In genomic region chr5:142501890-142502289, GRCh38 we compare ENCODE assay signal across 1 cellular context.
TF ChIP-seq lines count a peak whose summit lies in the region.

No MANE protein-coding gene starts in this region.

TF ChIP-seq in GM23338, 12 proteins besides CTCF, POLR2A, EP300 and RAD21 (continued from another document):
- no peak for TF ChIP-seq REST (IDR thresholded peaks at IDR 0.05; ENCODE audit: unreplicated experiment)
- TF ChIP-seq EZH2 (IDR thresholded peaks at IDR 0.05; ENCODE audit: low read depth, unreplicated experiment), result no peak
- TF ChIP-seq, protein P1, sequence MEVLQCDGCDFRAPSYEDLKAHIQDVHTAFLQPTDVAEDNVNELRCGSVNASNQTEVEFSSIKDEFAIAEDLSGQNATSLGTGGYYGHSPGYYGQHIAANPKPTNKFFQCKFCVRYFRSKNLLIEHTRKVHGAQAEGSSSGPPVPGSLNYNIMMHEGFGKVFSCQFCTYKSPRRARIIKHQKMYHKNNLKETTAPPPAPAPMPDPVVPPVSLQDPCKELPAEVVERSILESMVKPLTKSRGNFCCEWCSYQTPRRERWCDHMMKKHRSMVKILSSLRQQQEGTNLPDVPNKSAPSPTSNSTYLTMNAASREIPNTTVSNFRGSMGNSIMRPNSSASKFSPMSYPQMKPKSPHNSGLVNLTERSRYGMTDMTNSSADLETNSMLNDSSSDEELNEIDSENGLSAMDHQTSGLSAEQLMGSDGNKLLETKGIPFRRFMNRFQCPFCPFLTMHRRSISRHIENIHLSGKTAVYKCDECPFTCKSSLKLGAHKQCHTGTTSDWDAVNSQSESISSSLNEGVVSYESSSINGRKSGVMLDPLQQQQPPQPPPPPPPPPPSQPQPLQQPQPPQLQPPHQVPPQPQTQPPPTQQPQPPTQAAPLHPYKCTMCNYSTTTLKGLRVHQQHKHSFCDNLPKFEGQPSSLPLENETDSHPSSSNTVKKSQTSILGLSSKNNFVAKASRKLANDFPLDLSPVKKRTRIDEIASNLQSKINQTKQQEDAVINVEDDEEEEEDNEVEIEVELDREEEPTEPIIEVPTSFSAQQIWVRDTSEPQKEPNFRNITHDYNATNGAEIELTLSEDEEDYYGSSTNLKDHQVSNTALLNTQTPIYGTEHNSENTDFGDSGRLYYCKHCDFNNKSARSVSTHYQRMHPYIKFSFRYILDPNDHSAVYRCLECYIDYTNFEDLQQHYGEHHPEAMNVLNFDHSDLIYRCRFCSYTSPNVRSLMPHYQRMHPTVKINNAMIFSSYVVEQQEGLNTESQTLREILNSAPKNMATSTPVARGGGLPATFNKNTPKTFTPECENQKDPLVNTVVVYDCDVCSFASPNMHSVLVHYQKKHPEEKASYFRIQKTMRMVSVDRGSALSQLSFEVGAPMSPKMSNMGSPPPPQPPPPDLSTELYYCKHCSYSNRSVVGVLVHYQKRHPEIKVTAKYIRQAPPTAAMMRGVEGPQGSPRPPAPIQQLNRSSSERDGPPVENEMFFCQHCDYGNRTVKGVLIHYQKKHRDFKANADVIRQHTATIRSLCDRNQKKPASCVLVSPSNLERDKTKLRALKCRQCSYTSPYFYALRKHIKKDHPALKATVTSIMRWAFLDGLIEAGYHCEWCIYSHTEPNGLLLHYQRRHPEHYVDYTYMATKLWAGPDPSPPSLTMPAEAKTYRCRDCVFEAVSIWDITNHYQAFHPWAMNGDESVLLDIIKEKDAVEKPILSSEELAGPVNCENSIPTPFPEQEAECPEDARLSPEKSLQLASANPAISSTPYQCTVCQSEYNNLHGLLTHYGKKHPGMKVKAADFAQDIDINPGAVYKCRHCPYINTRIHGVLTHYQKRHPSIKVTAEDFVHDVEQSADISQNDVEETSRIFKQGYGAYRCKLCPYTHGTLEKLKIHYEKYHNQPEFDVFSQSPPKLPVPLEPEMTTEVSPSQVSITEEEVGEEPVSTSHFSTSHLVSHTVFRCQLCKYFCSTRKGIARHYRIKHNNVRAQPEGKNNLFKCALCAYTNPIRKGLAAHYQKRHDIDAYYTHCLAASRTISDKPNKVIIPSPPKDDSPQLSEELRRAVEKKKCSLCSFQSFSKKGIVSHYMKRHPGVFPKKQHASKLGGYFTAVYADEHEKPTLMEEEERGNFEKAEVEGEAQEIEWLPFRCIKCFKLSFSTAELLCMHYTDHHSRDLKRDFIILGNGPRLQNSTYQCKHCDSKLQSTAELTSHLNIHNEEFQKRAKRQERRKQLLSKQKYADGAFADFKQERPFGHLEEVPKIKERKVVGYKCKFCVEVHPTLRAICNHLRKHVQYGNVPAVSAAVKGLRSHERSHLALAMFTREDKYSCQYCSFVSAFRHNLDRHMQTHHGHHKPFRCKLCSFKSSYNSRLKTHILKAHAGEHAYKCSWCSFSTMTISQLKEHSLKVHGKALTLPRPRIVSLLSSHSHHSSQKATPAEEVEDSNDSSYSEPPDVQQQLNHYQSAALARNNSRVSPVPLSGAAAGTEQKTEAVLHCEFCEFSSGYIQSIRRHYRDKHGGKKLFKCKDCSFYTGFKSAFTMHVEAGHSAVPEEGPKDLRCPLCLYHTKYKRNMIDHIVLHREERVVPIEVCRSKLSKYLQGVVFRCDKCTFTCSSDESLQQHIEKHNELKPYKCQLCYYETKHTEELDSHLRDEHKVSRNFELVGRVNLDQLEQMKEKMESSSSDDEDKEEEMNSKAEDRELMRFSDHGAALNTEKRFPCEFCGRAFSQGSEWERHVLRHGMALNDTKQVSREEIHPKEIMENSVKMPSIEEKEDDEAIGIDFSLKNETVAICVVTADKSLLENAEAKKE (CRISPR knock-in tag; IDR thresholded peaks at IDR 0.05), result no peak
- TF ChIP-seq POLR2AphosphoS5 (IDR thresholded peaks at IDR 0.05; ENCODE audit: low read depth), result no peak
- TF ChIP-seq EZH2phosphoT487 (IDR thresholded peaks at IDR 0.05; ENCODE audit: unreplicated experiment), result no peak
